In genomic region chr1:19461352-19461645, GRCh38 we compare ENCODE assay signal across 12 cellular contexts. TPM values are rescaled to one million over a fixed set of nuclear protein-coding genes. Genes with fewer than 3 reads are reported as not detected.
DNase-seq lines count a peak whose midpoint lies in the region; TF ChIP-seq lines count a peak whose summit lies in the region.
"Had no signal": no experiment of that assay in that cellular context is flagged by ENCODE, and none has a peak within 500 bp of the region (broad histone marks: within the 10 kb centered on the region; RNA-seq: fewer than 3 reads in every experiment).

No MANE protein-coding gene starts in this region.

- peaks cover 8% of the 10 kb centered on the region for H4K20me1 ChIP-seq in mammary epithelial cell (ENCODE audit: insufficient read depth, low read length)

- no peaks in the 10 kb centered on the region for H3K27me3 ChIP-seq in left ventricle myocardium inferior (ENCODE audit: low read depth)
- H3K27me3 ChIP-seq in right atrium auricular region: no peaks in the 10 kb centered on the region
- no peaks in the 10 kb centered on the region for H3K27me3 ChIP-seq in endodermal cell (ENCODE audit: control insufficient read depth, insufficient read depth, low read length, poor library complexity, severe bottlenecking)
- H3K27me3 ChIP-seq in vagina: no peaks in the 10 kb centered on the region
- no peaks in the 10 kb centered on the region for H3K27me3 ChIP-seq in mammary epithelial cell (ENCODE audit: insufficient read depth, low read length)
- H3K27me3 ChIP-seq: heart right ventricle had no signal

- peaks cover 13% of the 10 kb centered on the region for H3K36me3 Mint-ChIP-seq in endodermal cell (ENCODE audit: low read depth)
- H3K36me3 Mint-ChIP-seq in activated T-helper 2 cell treated with anti-CD3 and anti-CD28 coated beads, Interferon-gamma antibody, Interleukin-2, Interleukin-4, amounts not matched to agents 10 μg/mL and 5 μg/mL and 100 μg/mL, durations not matched to agents 14 hours and 24 hours and 36 hours (ENCODE audit: low read depth): peaks cover 50% of the 10 kb centered on the region

- H3K4me1 ChIP-seq in left ventricle myocardium inferior: peaks cover 93% of the 10 kb centered on the region
- peaks cover 0 to 79% of the 10 kb centered on the region in 2 donors for H3K4me1 ChIP-seq in right atrium auricular region
- H3K4me1 ChIP-seq in endodermal cell (ENCODE audit: control insufficient read depth, insufficient read depth, low read length): peaks cover 10% of the 10 kb centered on the region
- peaks cover 86% of the 10 kb centered on the region for H3K4me1 ChIP-seq in vagina
- H3K4me1 ChIP-seq in mammary epithelial cell (ENCODE audit: insufficient read depth, low read length): peaks cover 5% of the 10 kb centered on the region

- TF ChIP-seq CTCF in left ventricle myocardium inferior (IDR thresholded peaks at IDR 0.05; ENCODE audit: borderline replicate concordance) (no peak), right atrium auricular region (IDR thresholded peaks at IDR 0.05) (no peak), endodermal cell (conservative IDR thresholded peaks at IDR 0.05) (no peak), vagina (IDR thresholded peaks at IDR 0.05) (no peak), lower leg skin (IDR thresholded peaks at IDR 0.05) (no peak), mammary epithelial cell (conservative IDR thresholded peaks at IDR 0.05 in 1 of 2, IDR thresholded peaks at IDR 0.05 in 1 of 2; ENCODE audit: extremely low read depth in 1 of 2, insufficient read depth in 1 of 2, low read depth in 1 of 2, low read length in 2 of 2) (no peak)

- peak overlapping the region; percentile 2 for H3K27ac ChIP-seq in left ventricle myocardium inferior (replicated peaks)
- no peak overlapping the region for H3K27ac ChIP-seq in right atrium auricular region
- H3K27ac ChIP-seq in SK-N-MC: peak overlapping the region; percentile 35; the same call in 1 of the 2 replicates
- H3K27ac ChIP-seq in endodermal cell (ENCODE audit: low read depth, low read length): no peak overlapping the region
- peak overlapping the region; percentile 42 for H3K27ac ChIP-seq in vagina
- no peak overlapping the region for H3K27ac ChIP-seq in mammary epithelial cell (ENCODE audit: insufficient read depth, low read depth, low read length)

- TF ChIP-seq POLR2A in vagina (IDR thresholded peaks at IDR 0.05): no peak
- TF ChIP-seq POLR2A in lower leg skin (IDR thresholded peaks at IDR 0.05): no peak

- H3K4me1 Mint-ChIP-seq in endodermal cell: peaks cover 28% of the 10 kb centered on the region
- H3K4me1 Mint-ChIP-seq in activated T-helper 2 cell treated with anti-CD3 and anti-CD28 coated beads, Interferon-gamma antibody, Interleukin-2, Interleukin-4, amounts not matched to agents 10 μg/mL and 5 μg/mL and 100 μg/mL, durations not matched to agents 14 hours and 24 hours and 36 hours (ENCODE audit: low read depth): peaks cover 78% of the 10 kb centered on the region

- H3K9me3 ChIP-seq in left ventricle myocardium inferior (replicated peaks) (no peaks in the 10 kb centered on the region), right atrium auricular region (no peaks in the 10 kb centered on the region), SK-N-MC (ENCODE audit: low read depth, low read length) (no peaks in the 10 kb centered on the region), endodermal cell (ENCODE audit: control insufficient read depth, low read length) (no peaks in the 10 kb centered on the region), vagina (no peaks in the 10 kb centered on the region), mammary epithelial cell (replicated peaks; ENCODE audit: insufficient read depth, low read length) (no peaks in the 10 kb centered on the region)
- H3K9me3 ChIP-seq: heart right ventricle had no signal

- DNase-seq in left ventricle myocardium inferior (no peak), right atrium auricular region (ENCODE audit: low spot score) (no peak), SK-N-MC (ENCODE audit: low read depth, low spot score) (no peak), endodermal cell (peak; percentile 75), vagina (ENCODE audit: extremely low spot score in 2 of 2) (no peak), lower leg skin (ENCODE audit: low spot score in 2 of 2) (no peak), mammary epithelial cell (no peak)
- no peak for DNase-seq in activated T-helper 2 cell treated with anti-CD3 and anti-CD28 coated beads, Interferon-gamma antibody, Interleukin-2, Interleukin-4, amounts not matched to agents 10 μg/mL and 5 μg/mL and 100 μg/mL, durations not matched to agents 14 hours and 24 hours and 36 hours (ENCODE audit: low spot score)
- DNase-seq: heart right ventricle, islet precursor cell, NCI-H1930, occipital lobe had no signal

- dilution Hi-C loops in mammary epithelial cell (cut with HindIII; ENCODE audit: low sequenced_read_pairs): no loop called here

- H3K79me2 ChIP-seq in mammary epithelial cell (ENCODE audit: insufficient read depth, low read length): peaks cover 93% of the 10 kb centered on the region

- no peaks in the 10 kb centered on the region for H3K27me3 Mint-ChIP-seq in endodermal cell (ENCODE audit: insufficient read depth)
- H3K27me3 Mint-ChIP-seq in activated T-helper 2 cell treated with anti-CD3 and anti-CD28 coated beads, Interferon-gamma antibody, Interleukin-2, Interleukin-4, amounts not matched to agents 10 μg/mL and 5 μg/mL and 100 μg/mL, durations not matched to agents 14 hours and 24 hours and 36 hours (ENCODE audit: low read depth): no peaks in the 10 kb centered on the region

- H3K4me3 ChIP-seq in left ventricle myocardium inferior (no peak overlapping the region), right atrium auricular region (no peak overlapping the region), SK-N-MC (no peak overlapping the region; the same call in 1 of the 2 replicates), endodermal cell (ENCODE audit: low read length) (no peak overlapping the region), vagina (no peak overlapping the region), lower leg skin (ENCODE audit: low read depth, poor library complexity, severe bottlenecking) (no peak overlapping the region), mammary epithelial cell (replicated peaks in 1 of 3; ENCODE audit: insufficient read depth in 1 of 3, low read depth in 2 of 3, low read length in 3 of 3) (no peak overlapping the region)
- H3K4me3 ChIP-seq: heart right ventricle had no signal

- H3K9me3 Mint-ChIP-seq in endodermal cell: no peaks in the 10 kb centered on the region
- H3K9me3 Mint-ChIP-seq in activated T-helper 2 cell treated with anti-CD3 and anti-CD28 coated beads, Interferon-gamma antibody, Interleukin-2, Interleukin-4, amounts not matched to agents 10 μg/mL and 5 μg/mL and 100 μg/mL, durations not matched to agents 14 hours and 24 hours and 36 hours: no peaks in the 10 kb centered on the region

- WGBS in endodermal cell (ENCODE audit: insufficient coverage in 1 of 2, insufficient read length in 1 of 2), 2 experiments: 82% methylated on average over 6 of the region's 6 CpGs; no CpG with 5 or more reads in 1 of the 2 experiments
- WGBS in lower leg skin, 2 donors: 91 to 92% methylated on average over 6 of the region's 6 CpGs
- 91% methylated on average over 6 of the region's 6 CpGs for WGBS in mammary epithelial cell (ENCODE audit: low coverage, missing lambda C conversion rate)

- no TSS peak for BruUV-seq in mammary epithelial cell (replicated peaks; lab: Mats Ljungman, UMichigan)

- CTCF ChIA-PET in mammary epithelial cell (lab: Charles Lee; ENCODE audit: low non-redundant PET): no interaction called here

- no peak overlapping the region for H2AFZ ChIP-seq in mammary epithelial cell (ENCODE audit: low read depth, low read length)

- H3K4me3 Mint-ChIP-seq in endodermal cell: no peak overlapping the region
- H3K4me3 Mint-ChIP-seq in activated T-helper 2 cell treated with anti-CD3 and anti-CD28 coated beads, Interferon-gamma antibody, Interleukin-2, Interleukin-4, amounts not matched to agents 10 μg/mL and 5 μg/mL and 100 μg/mL, durations not matched to agents 14 hours and 24 hours and 36 hours (ENCODE audit: low read depth): no peak overlapping the region

- intact Hi-C loops in left ventricle myocardium inferior (cut with micrococcal nuclease) (loop anchor here (10.0 kb wide), 1 partner anchor 66 kb away; no protein-coding TSS in a partner anchor), vagina (cut with DNase I) (no loop called here), lower leg skin (cut with DNase I; ENCODE audit: low total_unique reads) (no loop called here), mammary epithelial cell (cut with micrococcal nuclease) (no loop called here)
- intact Hi-C loops in activated T-helper 2 cell treated with anti-CD3 and anti-CD28 coated beads, Interferon-gamma antibody, Interleukin-2, Interleukin-4, amounts not matched to agents 10 μg/mL and 5 μg/mL and 100 μg/mL, durations not matched to agents 14 hours and 24 hours and 36 hours (cut with micrococcal nuclease): no loop called here

- H3K4me2 ChIP-seq in mammary epithelial cell (ENCODE audit: insufficient read depth, low read depth, low read length): no peak overlapping the region

- in situ Hi-C loops in mammary epithelial cell (cut with MboI; ENCODE audit: low sequenced_read_pairs in 2 of 2): no loop called here

- no peak overlapping the region for H3K27ac Mint-ChIP-seq in endodermal cell
- H3K27ac Mint-ChIP-seq in activated T-helper 2 cell treated with anti-CD3 and anti-CD28 coated beads, Interferon-gamma antibody, Interleukin-2, Interleukin-4, amounts not matched to agents 10 μg/mL and 5 μg/mL and 100 μg/mL, durations not matched to agents 14 hours and 24 hours and 36 hours: no peak overlapping the region

- H3K9ac ChIP-seq in SK-N-MC (ENCODE audit: insufficient read length) (no peak overlapping the region), endodermal cell (ENCODE audit: extremely low read depth, low read length, poor library complexity, severe bottlenecking) (no peak overlapping the region), mammary epithelial cell (ENCODE audit: insufficient read depth, low read length) (no peak overlapping the region)

- H3K36me3 ChIP-seq in left ventricle myocardium inferior (no peaks in the 10 kb centered on the region), right atrium auricular region (no peaks in the 10 kb centered on the region), SK-N-MC (ENCODE audit: insufficient read depth, low read length) (no peaks in the 10 kb centered on the region), endodermal cell (ENCODE audit: control insufficient read depth, insufficient read depth, low read length) (peaks cover 39% of the 10 kb centered on the region), vagina (no peaks in the 10 kb centered on the region), mammary epithelial cell (ENCODE audit: insufficient read depth, low read length) (peaks cover 3% of the 10 kb centered on the region)

RNA-seq across cellular contexts. Expression of gene CAPZB, which starts 24.0 kb away (rescaled TPM):
- total RNA-seq in left ventricle myocardium inferior (217 TPM), right atrium auricular region (100 to 1,000 TPM in 1 of 2 donors, 10 to 100 TPM in 1; 87.8 to 122 TPM), endodermal cell (100 to 1,000 TPM; 334 to 362 TPM), vagina (152 TPM), lower leg skin (100 to 1,000 TPM in 2 of 4 donors, 10 to 100 TPM in 2; 84.7 to 124 (median 103) TPM), mammary epithelial cell (100 to 1,000 TPM; 134 to 309 TPM)
- 254 TPM for polyA plus RNA-seq in endodermal cell (2013, experiment 1 of 2)
- 240 TPM for polyA plus RNA-seq in endodermal cell (2013, experiment 2 of 2)
- polyA plus RNA-seq in mammary epithelial cell: 337 TPM
- polyA minus RNA-seq in mammary epithelial cell: 222 TPM
- total RNA-seq in activated T-helper 2 cell treated with anti-CD3 and anti-CD28 coated beads, Interferon-gamma antibody, Interleukin-2, Interleukin-4, amounts not matched to agents 10 μg/mL and 5 μg/mL and 100 μg/mL, durations not matched to agents 14 hours and 24 hours and 36 hours: 329 and 336 TPM in 2 replicates

Comparison
In these comparisons a context has a peak if more than half of its experiments do, and no peak if none do; other contexts are left out.
1. H3K27ac ChIP-seq: peak in left ventricle myocardium inferior (single experiment), SK-N-MC (single experiment) and vagina (single experiment); none in right atrium auricular region (0 of 2), endodermal cell (single experiment) and mammary epithelial cell (single experiment).